In the genomic region with DNA sequence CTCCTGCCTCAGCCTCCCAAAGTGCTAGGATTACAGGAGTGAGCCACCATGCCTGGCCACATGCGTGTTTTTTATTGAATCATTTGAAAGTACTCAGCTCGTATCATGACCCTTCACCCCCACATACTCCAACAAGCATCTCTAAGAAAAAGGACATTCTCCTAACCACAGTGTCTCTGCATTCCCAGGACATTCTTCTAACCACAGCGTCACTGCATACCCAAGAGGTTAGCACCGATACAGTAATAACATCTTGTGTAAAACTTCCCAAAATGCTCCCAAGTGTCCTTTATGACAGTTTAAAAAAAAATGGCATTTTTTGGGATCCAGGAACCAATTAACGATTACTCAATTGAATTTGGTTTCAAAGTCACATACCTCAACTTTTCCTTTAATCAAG, we compare ENCODE assay signal across 11 cellular contexts. TPM values are rescaled to one million over a fixed set of nuclear protein-coding genes. Genes with fewer than 3 reads are reported as not detected.
DNase-seq lines count a peak whose midpoint lies in the region; ATAC-seq and TF ChIP-seq lines count a peak whose summit lies in the region.
"Had no signal": no experiment of that assay in that cellular context is flagged by ENCODE, and none has a peak within 500 bp of the region (broad histone marks: within the 10 kb centered on the region; RNA-seq: fewer than 3 reads in every experiment).

No MANE protein-coding gene starts in this region.

- in situ Hi-C loops in astrocyte of the spinal cord (cut with HindIII; ENCODE audit: low sequenced_read_pairs), result no loop called here

- H3K4me3 ChIP-seq in HFF-Myc (replicated peaks; ENCODE audit: low read depth, low read length), result no peak overlapping the region
- H3K4me3 ChIP-seq in astrocyte of the spinal cord (ENCODE audit: low read depth, low read length), result no peak overlapping the region
- H3K4me3 ChIP-seq in tibial artery, result no peak overlapping the region

- peaks cover 0 to 98% (median 71%) of the 10 kb centered on the region in 4 donors for H3K4me1 ChIP-seq in tibial artery

- intact Hi-C loops in tibial artery (cut with DNase I; ENCODE audit: low total_unique reads), result no loop called here

- no peaks in the 10 kb centered on the region for H3K36me3 ChIP-seq in tibial artery

- DNase-seq in HFF-Myc (ENCODE audit: extremely low read depth, low read depth) (peak; percentile 82), astrocyte of the spinal cord (ENCODE audit: low read depth, low spot score) (peak; percentile 89), kidney tubule cell (ENCODE audit: low spot score) (peak; percentile 86), tibial artery (no peak), NCI-H146 treated with DMSO at 0.1 percent for 48 hours (lab: John Stamatoyannopoulos, UW; ENCODE audit: unreplicated experiment) (no peak), GM10248 (ENCODE audit: extremely low spot score) (no peak)
- DNase-seq in naive thymus-derived CD8-positive, alpha-beta T cell, result no peak
- DNase-seq in effector CD4-positive, alpha-beta T cell, result no peak
- DNase-seq: activated naive CD4-positive, alpha-beta T cell treated with anti-CD3 and anti-CD28 coated beads for 36 hours; NCI-H524 treated with DMSO at 0.1 percent for 48 hours; occipital lobe had no signal

- peak overlapping the region in 3 of 10 donors; percentile 14 to 85 (median 60) for H3K27ac Mint-ChIP-seq in naive thymus-derived CD8-positive, alpha-beta T cell
- H3K27ac Mint-ChIP-seq: activated naive CD4-positive, alpha-beta T cell treated with anti-CD3 and anti-CD28 coated beads for 36 hours had no signal

- ATAC-seq in naive thymus-derived CD8-positive, alpha-beta T cell, result no peak

- no peak overlapping the region for H3K4me3 Mint-ChIP-seq in naive thymus-derived CD8-positive, alpha-beta T cell
- H3K4me3 Mint-ChIP-seq: activated naive CD4-positive, alpha-beta T cell treated with anti-CD3 and anti-CD28 coated beads for 36 hours had no signal

- H3K27me3 ChIP-seq in tibial artery, result no peaks in the 10 kb centered on the region

- H3K36me3 Mint-ChIP-seq in naive thymus-derived CD8-positive, alpha-beta T cell, result peaks cover 0 to 4% (median 3%) of the 10 kb centered on the region in 3 donors

- CTCF ChIA-PET in GM10248 (lab: Yijun Ruan, JAX), result interaction anchor here (0.8 kb wide), 1 partner anchor 40 kb away, joined by 3 read pairs; the partner anchor contains the start of gene FLNB

- H3K4me1 Mint-ChIP-seq in naive thymus-derived CD8-positive, alpha-beta T cell, result peaks cover 25 to 78% (median 69%) of the 10 kb centered on the region in 4 donors

- no peaks in the 10 kb centered on the region for H3K9me3 ChIP-seq in tibial artery

- H3K27ac ChIP-seq in tibial artery, result peak overlapping the region; percentile 69 to 71

- H3K27me3 Mint-ChIP-seq in naive thymus-derived CD8-positive, alpha-beta T cell, result no peaks in the 10 kb centered on the region

- TF ChIP-seq CTCF in HFF-Myc (IDR thresholded peaks at IDR 0.05; ENCODE audit: low read depth, low read length, missing control alignments) (no peak), astrocyte of the spinal cord (IDR thresholded peaks at IDR 0.05; ENCODE audit: low read depth, low read length) (no peak), tibial artery (IDR thresholded peaks at IDR 0.05) (no peak), GM10248 (IDR thresholded peaks at IDR 0.05; ENCODE audit: control extremely low read depth, extremely low read depth, low read depth, missing control alignments) (no peak)

- POLR2A ChIA-PET in naive thymus-derived CD8-positive, alpha-beta T cell (lab: Charles Lee), result no interaction called here
- POLR2A ChIA-PET in GM10248 (lab: Yijun Ruan, JAX), result no interaction called here

- no peaks in the 10 kb centered on the region for H3K9me3 Mint-ChIP-seq in naive thymus-derived CD8-positive, alpha-beta T cell
- H3K9me3 Mint-ChIP-seq: activated naive CD4-positive, alpha-beta T cell treated with anti-CD3 and anti-CD28 coated beads for 36 hours had no signal

RNA-seq across cellular contexts. Expression of gene FLNB, which starts 39.6 kb away (rescaled TPM):
- 10 to 100 TPM; 75.2 to 76.7 TPM for total RNA-seq in naive thymus-derived CD8-positive, alpha-beta T cell
- polyA plus RNA-seq in naive thymus-derived CD8-positive, alpha-beta T cell, result 10 to 100 TPM; 11.8 to 32.2 (median 24.4) TPM

Comparison
In these comparisons a context has a peak if more than half of its experiments do, and no peak if none do; other contexts are left out.
1. DNase-seq: peak in HFF-Myc (single experiment), astrocyte of the spinal cord (single experiment) and kidney tubule cell (single experiment); none in tibial artery (0 of 2), naive thymus-derived CD8-positive, alpha-beta T cell (0 of 10), NCI-H146 treated with DMSO at 0.1 percent for 48 hours (single experiment), GM10248 (single experiment) and effector CD4-positive, alpha-beta T cell (single experiment).